ENCODE assay signal across 22 cellular contexts in genomic region chr2:208669394-208669793, GRCh38.
DNase-seq lines count a peak whose midpoint lies in the region; ATAC-seq, FAIRE-seq and TF ChIP-seq lines count a peak whose summit lies in the region.
"Had no signal": no experiment of that assay in that cellular context is flagged by ENCODE, and none has a peak within 500 bp of the region (broad histone marks: within the 10 kb centered on the region; RNA-seq: fewer than 3 reads in every experiment).

No MANE protein-coding gene starts in this region.

- RAD21 ChIA-PET in GM12878 (lab: Charles Lee; ENCODE audit: unreplicated experiment) = no interaction called here

- in situ Hi-C loops in GM12878 (cut with MboI) = no loop called here

- no peaks in the 10 kb centered on the region for H3K9me3 ChIP-seq in GM12878 (replicated peaks; ENCODE audit: control insufficient read depth, insufficient read depth, low read length)

- no peak for TF ChIP-seq POLR2A in GM12878 (IDR thresholded peaks at IDR 0.05; ENCODE audit: low read depth, low read length)

- no peaks in the 10 kb centered on the region for H4K20me1 ChIP-seq in GM12878 (ENCODE audit: control insufficient read depth, insufficient read depth)

- no peak overlapping the region for H3K9ac ChIP-seq in GM12878 (ENCODE audit: control insufficient read depth, insufficient read depth, low read length)
- H3K9ac ChIP-seq: KMS-11 had no signal

- no peaks in the 10 kb centered on the region for H3K4me1 ChIP-seq in GM12878 (ENCODE audit: control insufficient read depth, insufficient read depth, low read length)

- 0% methylated on average over 2 of the region's 2 CpGs for WGBS in GM12878 (ENCODE audit: insufficient coverage, insufficient replicate concordance, low lambda C conversion rate, missing lambda C conversion rate)

- no peak for TF ChIP-seq EP300 in GM12878 (IDR thresholded peaks at IDR 0.05; ENCODE audit: borderline replicate concordance in 1 of 2, control insufficient read depth in 1 of 2, low read depth in 2 of 2, low read length in 2 of 2)

- CTCF ChIA-PET in GM12878 (lab: Yijun Ruan, JAX) = no interaction called here

- no peaks in the 10 kb centered on the region for H3K79me2 ChIP-seq in GM12878 (ENCODE audit: control insufficient read depth, insufficient read depth, low read length)

- SMC1A ChIA-PET in GM12878 (lab: Charles Lee; ENCODE audit: uncharacterized antibody, unreplicated experiment) = no interaction called here

- FAIRE-seq in GM12878 (lab: Jason Lieb, UNC) = no peak
- FAIRE-seq: A204.1 had no signal

- intact Hi-C loops in GM12878 (cut with micrococcal nuclease; ENCODE audit: unreplicated experiment) = no loop called here

- H3K27ac ChIP-seq in GM12878 (ENCODE audit: control insufficient read depth, insufficient read depth) = no peak overlapping the region
- H3K27ac ChIP-seq: KMS-11 had no signal

- BruUV-seq in GM12878 (replicated peaks; lab: Mats Ljungman, UMichigan) = no TSS peak

- DNase-seq in GM12878 (ENCODE audit: low read depth, low spot score) (no peak), superior temporal gyrus (ENCODE audit: extremely low spot score) (no peak)
- DNase-seq: DMS53, EL, GF-D8, GOT3, IMR-90, NCI-H1092 treated with DMSO at 0.1 percent for 48 hours, NCI-H2081, NCI-H2171, NCI-H345, NCI-H524, NCI-H774 had no signal

- H3K36me3 ChIP-seq in GM12878 (ENCODE audit: control insufficient read depth in 2 of 2, insufficient read depth in 2 of 2, low read length in 1 of 2) = no peaks in the 10 kb centered on the region

- no peak for TF ChIP-seq RAD21 in GM12878 (IDR thresholded peaks at IDR 0.05; ENCODE audit: insufficient read depth, low read depth, low read length)

- ATAC-seq in GM18907 (IDR thresholded peaks at IDR 0.05; ENCODE audit: unreplicated experiment) = peak; percentile 59
- ATAC-seq in HG02588 (IDR thresholded peaks at IDR 0.05; ENCODE audit: unreplicated experiment) = peak; percentile 55
- peak; percentile 41 for ATAC-seq in HG02981 (IDR thresholded peaks at IDR 0.05; ENCODE audit: unreplicated experiment)
- ATAC-seq in GM12878 = no peak
- ATAC-seq in GM19455 (IDR thresholded peaks at IDR 0.05; ENCODE audit: unreplicated experiment) = no peak
- ATAC-seq in GM19452 (IDR thresholded peaks at IDR 0.05; ENCODE audit: unreplicated experiment) = no peak
- ATAC-seq: Panc1, SK-N-SH treated with all-trans-retinoic acid at 6 μM for 48 hours had no signal

- H3K27me3 ChIP-seq in GM12878 (replicated peaks in 1 of 2; ENCODE audit: control insufficient read depth in 2 of 2, insufficient read depth in 2 of 2, low read length in 1 of 2) = no peaks in the 10 kb centered on the region

- no peak overlapping the region for H2AFZ ChIP-seq in GM12878 (ENCODE audit: control insufficient read depth, low read depth, low read length)

- TF ChIP-seq CTCF in GM12878 (IDR thresholded peaks at IDR 0.05 in 2 of 3, conservative IDR thresholded peaks at IDR 0.05 in 1 of 3; ENCODE audit: control insufficient read depth in 2 of 3, extremely low read depth in 1 of 3, insufficient read depth in 1 of 3, low read depth in 3 of 3, low read length in 3 of 3) = no peak

- POLR2A ChIA-PET in GM12878 (lab: Charles Lee) = no interaction called here

- H3K4me2 ChIP-seq in GM12878 (ENCODE audit: control insufficient read depth, insufficient read depth) = no peak overlapping the region
- H3K4me2 ChIP-seq: KMS-11 had no signal

- H3K4me3 ChIP-seq in GM12878 = no peak overlapping the region

TF ChIP-seq in GM12878, 131 proteins besides CTCF, POLR2A, EP300 and RAD21:
- TF ChIP-seq JUNB (IDR thresholded peaks at IDR 0.05) (peak; percentile 23; the same call in 1 of the 2 replicates), LARP7 (IDR thresholded peaks at IDR 0.05) (no peak), POLR2AphosphoS2 (IDR thresholded peaks at IDR 0.05; ENCODE audit: low read depth, low read length) (no peak), IRF3 (IDR thresholded peaks at IDR 0.05) (no peak), SP1 (IDR thresholded peaks at IDR 0.05; ENCODE audit: low read depth, low read length) (no peak), ZBED1 (IDR thresholded peaks at IDR 0.05; ENCODE audit: borderline replicate concordance) (no peak), PML (IDR thresholded peaks at IDR 0.05; ENCODE audit: low read length) (no peak)
- TF ChIP-seq, protein P1, sequence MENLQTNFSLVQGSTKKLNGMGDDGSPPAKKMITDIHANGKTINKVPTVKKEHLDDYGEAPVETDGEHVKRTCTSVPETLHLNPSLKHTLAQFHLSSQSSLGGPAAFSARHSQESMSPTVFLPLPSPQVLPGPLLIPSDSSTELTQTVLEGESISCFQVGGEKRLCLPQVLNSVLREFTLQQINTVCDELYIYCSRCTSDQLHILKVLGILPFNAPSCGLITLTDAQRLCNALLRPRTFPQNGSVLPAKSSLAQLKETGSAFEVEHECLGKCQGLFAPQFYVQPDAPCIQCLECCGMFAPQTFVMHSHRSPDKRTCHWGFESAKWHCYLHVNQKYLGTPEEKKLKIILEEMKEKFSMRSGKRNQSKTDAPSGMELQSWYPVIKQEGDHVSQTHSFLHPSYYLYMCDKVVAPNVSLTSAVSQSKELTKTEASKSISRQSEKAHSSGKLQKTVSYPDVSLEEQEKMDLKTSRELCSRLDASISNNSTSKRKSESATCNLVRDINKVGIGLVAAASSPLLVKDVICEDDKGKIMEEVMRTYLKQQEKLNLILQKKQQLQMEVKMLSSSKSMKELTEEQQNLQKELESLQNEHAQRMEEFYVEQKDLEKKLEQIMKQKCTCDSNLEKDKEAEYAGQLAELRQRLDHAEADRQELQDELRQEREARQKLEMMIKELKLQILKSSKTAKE (IDR thresholded peaks at IDR 0.05; ENCODE audit: low read depth, poor library complexity, severe bottlenecking) = no peak

Comparison
In these comparisons a context has a peak if more than half of its experiments do, and no peak if none do; other contexts are left out.
1. ATAC-seq: peak in GM18907 (single experiment), HG02588 (single experiment) and HG02981 (single experiment); none in GM12878 (single experiment), GM19455 (single experiment) and GM19452 (single experiment).